Comparison of ENCODE assay signal across 10 cellular contexts in genomic region chr11:2213384-2213842, GRCh38. TPM values are rescaled to one million over a fixed set of nuclear protein-coding genes. Genes with fewer than 3 reads are reported as not detected.
DNase-seq lines count a peak whose midpoint lies in the region; ATAC-seq and TF ChIP-seq lines count a peak whose summit lies in the region.
"Had no signal": no experiment of that assay in that cellular context is flagged by ENCODE, and none has a peak within 500 bp of the region (broad histone marks: within the 10 kb centered on the region; RNA-seq: fewer than 3 reads in every experiment).

No MANE protein-coding gene starts in this region.

- no peaks in the 10 kb centered on the region for H3K9me3 Mint-ChIP-seq in stimulated activated naive CD8-positive, alpha-beta T cell treated with anti-CD3 and anti-CD28 coated beads, Interleukin-15, amount 100 ng/mL, for 72 hours

- TF ChIP-seq POLR2A in tibial nerve (IDR thresholded peaks at IDR 0.05), result no peak

- H3K36me3 ChIP-seq in tibial nerve, result no peaks in the 10 kb centered on the region

- peak overlapping the region; percentile 42 to 94 for H3K27ac Mint-ChIP-seq in stimulated activated naive CD8-positive, alpha-beta T cell treated with anti-CD3 and anti-CD28 coated beads, Interleukin-15, amount 100 ng/mL, for 72 hours

- peak overlapping the region; percentile 19 to 57 for H3K4me3 Mint-ChIP-seq in stimulated activated naive CD8-positive, alpha-beta T cell treated with anti-CD3 and anti-CD28 coated beads, Interleukin-15, amount 100 ng/mL, for 72 hours

- no peaks in the 10 kb centered on the region for H3K4me1 ChIP-seq in tibial nerve

- no peak for TF ChIP-seq EP300 in tibial nerve (IDR thresholded peaks at IDR 0.05)

- no peak overlapping the region for H3K4me3 ChIP-seq in tibial nerve

- H3K27ac ChIP-seq in tibial nerve, result no peak overlapping the region

- peak; percentile 64 for ATAC-seq in stimulated activated naive CD8-positive, alpha-beta T cell treated with anti-CD3 and anti-CD28 coated beads, Interleukin-15, amount 100 ng/mL, for 72 hours
- no peak for ATAC-seq in GM21367 (IDR thresholded peaks at IDR 0.05; ENCODE audit: unreplicated experiment)
- ATAC-seq in HG02610 (IDR thresholded peaks at IDR 0.05; ENCODE audit: unreplicated experiment), result no peak

- H3K27me3 Mint-ChIP-seq in stimulated activated naive CD8-positive, alpha-beta T cell treated with anti-CD3 and anti-CD28 coated beads, Interleukin-15, amount 100 ng/mL, for 72 hours, result peaks cover under 1% of the 10 kb centered on the region

- WGBS in tibial nerve, 2 donors, result 53 to 58% methylated on average over 16 of the region's 16 CpGs

- no peaks in the 10 kb centered on the region for H3K9me3 ChIP-seq in tibial nerve

- H3K4me1 Mint-ChIP-seq in stimulated activated naive CD8-positive, alpha-beta T cell treated with anti-CD3 and anti-CD28 coated beads, Interleukin-15, amount 100 ng/mL, for 72 hours, result peaks cover 28% of the 10 kb centered on the region

- peaks cover 0 to 3% of the 10 kb centered on the region in 2 donors for H3K27me3 ChIP-seq in tibial nerve

- DNase-seq in activated effector memory CD4-positive, alpha-beta T cell treated with anti-CD3 and anti-CD28 coated beads, Interleukin-2, amount 50 U/mL, for 16 hours, result peak; percentile 62
- DNase-seq in activated effector memory CD4-positive, alpha-beta T cell treated with Interleukin-2 at 50 U/mL for 16 hours, result no peak
- peak; percentile 26 for DNase-seq in activated T-cell treated with anti-CD3 and anti-CD28 coated beads for 24 hours (ENCODE audit: low read depth)
- peak; percentile 23 for DNase-seq in mucosa of gallbladder (ENCODE audit: low spot score)
- peak in 1 of 2 donors; percentile 9 for DNase-seq in stimulated activated naive CD8-positive, alpha-beta T cell treated with anti-CD3 and anti-CD28 coated beads, Interleukin-15, amount 100 ng/mL, for 72 hours
- no peak for DNase-seq in tibial nerve (ENCODE audit: low spot score in 2 of 2)
- DNase-seq: cortex of kidney had no signal

- no peak for TF ChIP-seq CTCF in tibial nerve (IDR thresholded peaks at IDR 0.05)

RNA-seq across cellular contexts. Expression of gene TH, which starts 41.8 kb away (rescaled TPM):
- total RNA-seq in mucosa of gallbladder (2.1 TPM), tibial nerve (1 to 10 TPM in 1 of 4 donors, not detected in 3; 1.3 TPM)

RNA-seq across cellular contexts. Expression of gene INS, which starts 52.4 kb away (rescaled TPM):
- 1.2 TPM for total RNA-seq in mucosa of gallbladder
- total RNA-seq in tibial nerve, result 1 to 10 TPM in 1 of 4 donors, not detected in 3; 1.8 TPM
- total RNA-seq: M059J had no signal

RNA-seq across cellular contexts. Expression of gene ASCL2, which starts 57.0 kb away (rescaled TPM):
- total RNA-seq in mucosa of gallbladder (1.1 TPM), tibial nerve (1 to 10 TPM in 3 of 4 donors, under 1 TPM in 1; 0.66 to 4.1 (median 3.0) TPM)
- total RNA-seq: M059J had no signal

Comparison
In these comparisons a context has a peak if more than half of its experiments do, and no peak if none do; other contexts are left out.
1. DNase-seq: peak in activated effector memory CD4-positive, alpha-beta T cell treated with anti-CD3 and anti-CD28 coated beads, Interleukin-2, amount 50 U/mL, for 16 hours (single experiment), activated T-cell treated with anti-CD3 and anti-CD28 coated beads for 24 hours (single experiment) and mucosa of gallbladder (single experiment); none in activated effector memory CD4-positive, alpha-beta T cell treated with Interleukin-2 at 50 U/mL for 16 hours (single experiment) and tibial nerve (0 of 2).